ENCODE assay signal across 12 cellular contexts in the genomic region with DNA sequence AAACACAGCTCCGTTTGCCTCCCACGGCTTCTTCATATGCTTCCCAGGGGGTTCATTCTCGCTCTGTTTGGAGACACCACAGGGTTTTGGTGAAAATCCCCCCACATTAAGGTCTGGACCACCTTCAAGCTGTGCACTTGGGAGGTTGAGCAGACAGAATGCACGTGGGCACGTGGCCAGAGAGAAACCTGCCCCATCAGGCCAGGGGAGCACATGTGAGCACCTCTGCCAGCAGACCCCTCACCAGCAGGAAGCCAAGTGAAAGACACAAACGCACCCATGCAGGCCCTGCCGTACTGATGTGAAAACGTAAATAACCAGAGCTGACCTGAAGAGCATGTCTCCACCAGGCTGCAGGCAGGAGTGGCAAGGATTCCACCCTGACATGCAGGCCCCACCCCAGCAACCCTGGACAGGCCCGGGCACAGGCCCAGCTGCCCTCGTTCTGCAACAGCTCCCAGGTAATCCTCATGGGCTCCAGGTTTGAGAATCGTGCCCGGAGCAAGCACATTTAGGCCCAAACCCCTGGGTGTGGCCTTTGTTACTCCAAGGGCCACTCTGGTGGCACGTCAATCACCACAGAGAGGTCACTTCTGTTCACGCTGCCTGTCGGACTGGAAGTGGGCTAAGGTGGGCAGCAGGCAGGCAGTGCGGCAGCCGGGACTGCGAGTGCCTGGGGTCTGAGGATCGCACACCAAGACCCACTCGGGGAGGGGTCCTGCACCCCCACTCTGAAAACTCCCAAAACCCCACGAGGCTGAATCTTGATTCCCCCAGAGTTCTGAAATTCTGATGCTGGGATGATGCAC.
"Had no signal": no experiment of that assay in that cellular context is flagged by ENCODE, and none has a peak within 500 bp of the region (broad histone marks: within the 10 kb centered on the region; RNA-seq: fewer than 3 reads in every experiment).

No MANE protein-coding gene starts in this region.

- H3K36me3 ChIP-seq: esophagus muscularis mucosa had no signal

- ATAC-seq: activated CD8-positive, alpha-beta T cell treated with anti-CD3 and anti-CD28 coated beads, Interleukin-2, amount 10 ng/mL, durations not matched to agents 7 days and 5 days; left cardiac atrium had no signal

- DNase-seq: activated CD4-positive, alpha-beta T cell treated with anti-CD3 and anti-CD28 coated beads for 4 hours; activated CD8-positive, alpha-beta memory T cell treated with anti-CD3 and anti-CD28 coated beads, Interleukin-2, amount 50 U/mL, for 48 hours; activated CD8-positive, alpha-beta T cell treated with anti-CD3 and anti-CD28 coated beads, Interleukin-2, amount 10 ng/mL, durations not matched to agents 7 days and 5 days; activated naive CD4-positive, alpha-beta T cell treated with anti-CD3 and anti-CD28 coated beads for 36 hours; central memory CD4-positive, alpha-beta T cell; foreskin fibroblast; immature natural killer cell; left cardiac atrium; stimulated activated CD4-positive, alpha-beta T cell treated with anti-CD3 and anti-CD28 coated beads, Interleukin-2, amount 100 ng/mL, for 48 hours; stimulated activated naive CD4-positive, alpha-beta T cell treated with Interleukin-2 at 50 U/mL for 16 hours; T-helper 1 cell had no signal

- H3K4me3 ChIP-seq: esophagus muscularis mucosa had no signal

- H3K27ac ChIP-seq: esophagus muscularis mucosa had no signal

- H3K4me1 ChIP-seq: esophagus muscularis mucosa had no signal

- H3K27me3 ChIP-seq: esophagus muscularis mucosa had no signal
